Comparison of ENCODE assay signal across 8 cellular contexts in the genomic region with DNA sequence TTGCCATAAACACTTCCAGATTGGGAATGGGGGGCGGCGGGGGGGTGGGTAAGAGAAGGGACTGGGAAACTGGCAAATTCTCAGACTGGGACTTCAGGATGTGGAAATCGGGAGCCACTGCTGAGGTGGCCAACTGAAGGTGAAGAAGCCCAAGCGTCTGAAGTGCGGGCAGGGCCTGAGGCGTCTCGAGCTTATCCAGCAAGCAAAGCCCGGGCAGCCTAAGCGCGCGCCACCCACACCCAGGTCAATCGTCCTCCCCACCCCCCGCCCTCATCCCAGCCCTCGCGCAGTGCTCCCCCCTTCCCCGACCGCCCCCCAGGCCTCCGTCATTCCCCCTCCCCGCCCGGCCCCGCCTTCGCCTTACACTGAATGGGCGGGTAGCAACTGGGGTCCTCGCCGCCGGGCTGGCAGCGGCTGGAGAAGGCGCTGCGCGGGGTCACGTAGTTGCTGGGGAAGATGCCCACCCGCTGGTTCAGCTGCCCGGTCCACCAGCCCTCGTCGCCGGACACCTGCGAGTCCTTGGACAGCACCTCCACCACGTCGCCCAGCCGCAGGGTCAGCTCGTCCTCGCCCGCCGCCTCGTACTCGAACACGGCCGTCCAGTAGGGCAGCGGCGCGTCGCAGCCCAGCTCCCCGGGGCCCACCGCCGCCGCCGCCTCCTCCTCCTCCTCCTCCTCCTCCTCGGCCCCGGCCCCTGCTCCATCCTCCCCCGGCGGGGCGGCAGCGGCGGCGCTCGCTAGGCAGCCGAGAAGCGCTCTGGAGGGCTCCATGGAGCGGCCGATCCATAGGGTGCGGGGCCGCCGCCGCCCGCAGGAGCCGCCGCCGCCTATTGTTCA. TPM values are rescaled to one million over a fixed set of nuclear protein-coding genes. Genes with fewer than 3 reads are reported as not detected.
A peak's percentile ranks its signal among the peaks of the same experiment; 100 is the strongest.
DNase-seq lines count a peak whose midpoint lies in the region; ATAC-seq and TF ChIP-seq lines count a peak whose summit lies in the region.

No MANE protein-coding gene starts in this region.

- peaks cover 0 to 9% (median 4%) of the 10 kb centered on the region in 5 donors for H3K27me3 Mint-ChIP-seq in naive thymus-derived CD4-positive, alpha-beta T cell

- CTCF ChIA-PET in naive thymus-derived CD4-positive, alpha-beta T cell (lab: Charles Lee): interaction anchor here (0.6 to 2.6 kb wide), 7 partner anchors 9 to 1714 kb away, joined by 3 to 22 read pairs (median 5); partner anchors contain the start of gene PCNX1

- H4K20me1 ChIP-seq in DND-41 (ENCODE audit: insufficient read depth, low read length): peaks cover 2% of the 10 kb centered on the region; the same call in 1 of the 2 replicates
- H4K20me1 ChIP-seq in KMS-11 (ENCODE audit: insufficient read depth): no peaks in the 10 kb centered on the region

- H3K36me3 ChIP-seq in DND-41 (ENCODE audit: insufficient read depth, low read length) (no peaks in the 10 kb centered on the region; the same call in 1 of the 2 replicates), KMS-11 (ENCODE audit: insufficient read depth) (no peaks in the 10 kb centered on the region), tibial nerve (no peaks in the 10 kb centered on the region)
- no peaks in the 10 kb centered on the region for H3K36me3 ChIP-seq in effector memory CD4-positive, alpha-beta T cell (ENCODE audit: control insufficient read depth, insufficient read depth, low read length)
- no peaks in the 10 kb centered on the region for H3K36me3 ChIP-seq in naive thymus-derived CD4-positive, alpha-beta T cell (ENCODE audit: control insufficient read depth in 2 of 3, insufficient read depth in 3 of 3, low read length in 3 of 3)

- no peak for TF ChIP-seq POLR2A in tibial nerve (IDR thresholded peaks at IDR 0.05)

- H3K4me1 ChIP-seq in DND-41 (ENCODE audit: insufficient read depth, low read length) (peaks cover 24% of the 10 kb centered on the region), KMS-11 (ENCODE audit: low read depth, poor library complexity, severe bottlenecking) (no peaks in the 10 kb centered on the region), tibial nerve (peaks cover 0 to 23% (median 3%) of the 10 kb centered on the region in 4 donors)
- H3K4me1 ChIP-seq in effector memory CD4-positive, alpha-beta T cell (ENCODE audit: control insufficient read depth, insufficient read depth, low read length, poor library complexity, severe bottlenecking): no peaks in the 10 kb centered on the region
- H3K4me1 ChIP-seq in naive thymus-derived CD4-positive, alpha-beta T cell (ENCODE audit: control insufficient read depth in 2 of 2, insufficient read depth in 2 of 2, low read length in 2 of 2): peaks cover 3 to 10% of the 10 kb centered on the region in 2 donors

- H3K27ac ChIP-seq in DND-41 (ENCODE audit: low read length) (peak overlapping the region; percentile 42), KMS-11 (no peak overlapping the region), tibial nerve (peak overlapping the region in 1 of 4 donors; percentile 70)
- H3K27ac ChIP-seq in effector memory CD4-positive, alpha-beta T cell (ENCODE audit: insufficient read depth, low read length, poor library complexity, severe bottlenecking): peak overlapping the region; percentile 62
- peak overlapping the region; percentile 65 for H3K27ac ChIP-seq in naive thymus-derived CD4-positive, alpha-beta T cell (ENCODE audit: low read depth, low read length)

- TF ChIP-seq CTCF in DND-41 (IDR thresholded peaks at IDR 0.05; ENCODE audit: borderline replicate concordance, extremely low read depth, low read length, poor library complexity, severe bottlenecking) (no peak), KMS-11 (conservative IDR thresholded peaks at IDR 0.05; ENCODE audit: low read depth, low read length) (no peak), tibial nerve (IDR thresholded peaks at IDR 0.05) (no peak)

- peaks cover 0 to 2% (median 0%) of the 10 kb centered on the region in 5 donors for H3K36me3 Mint-ChIP-seq in naive thymus-derived CD4-positive, alpha-beta T cell

- H3K4me3 ChIP-seq in DND-41 (ENCODE audit: low read depth in 1 of 2, low read length in 2 of 2): peak overlapping the region; percentile 49 to 87; a peak in 3 of 4 replicates
- H3K4me3 ChIP-seq in KMS-11 (IDR thresholded peaks at IDR 0.05; ENCODE audit: insufficient read depth, low read depth, low read length): no peak overlapping the region
- H3K4me3 ChIP-seq in effector memory CD4-positive, alpha-beta T cell (ENCODE audit: insufficient read depth, low read depth, low read length, poor library complexity, severe bottlenecking): peak overlapping the region; percentile 90
- H3K4me3 ChIP-seq in naive thymus-derived CD4-positive, alpha-beta T cell (ENCODE audit: low read length): peak overlapping the region; percentile 73
- peak overlapping the region; percentile 33 to 67 (median 58) for H3K4me3 ChIP-seq in tibial nerve

- H3K4me2 ChIP-seq in DND-41 (ENCODE audit: insufficient read depth, low read length): peak overlapping the region; percentile 91
- 0 out of 2 replicates have a peak overlapping the region, but pooled peaks have one; percentile 9 for H3K4me2 ChIP-seq in KMS-11

- H3K4me3 Mint-ChIP-seq in naive thymus-derived CD4-positive, alpha-beta T cell: peak overlapping the region in 5 of 10 donors; percentile 79 to 91 (median 85)

- WGBS in tibial nerve, 2 donors: 0 to 2% methylated on average over 35 to 43 of the region's 78 CpGs

- peaks cover 0 to 2% (median 0%) of the 10 kb centered on the region in 11 donors for H3K9me3 Mint-ChIP-seq in naive thymus-derived CD4-positive, alpha-beta T cell

- H3K27me3 ChIP-seq in DND-41 (ENCODE audit: insufficient read depth, low read length, poor library complexity) (no peaks in the 10 kb centered on the region), KMS-11 (ENCODE audit: insufficient read depth, low read depth) (no peaks in the 10 kb centered on the region), tibial nerve (peaks cover 0 to 71% of the 10 kb centered on the region in 2 donors)
- H3K27me3 ChIP-seq in effector memory CD4-positive, alpha-beta T cell (replicated peaks; ENCODE audit: control insufficient read depth, insufficient read depth, low read length, poor library complexity, severe bottlenecking): no peaks in the 10 kb centered on the region
- no peaks in the 10 kb centered on the region for H3K27me3 ChIP-seq in naive thymus-derived CD4-positive, alpha-beta T cell (ENCODE audit: control insufficient read depth in 2 of 2, insufficient read depth in 2 of 2, low read length in 2 of 2)

- H3K27ac Mint-ChIP-seq in naive thymus-derived CD4-positive, alpha-beta T cell: peak overlapping the region; percentile 5 to 91 (median 75)

- H3K9me3 ChIP-seq in DND-41 (ENCODE audit: insufficient read depth, low read length, severe bottlenecking) (no peaks in the 10 kb centered on the region), tibial nerve (no peaks in the 10 kb centered on the region)
- H3K9me3 ChIP-seq in effector memory CD4-positive, alpha-beta T cell (ENCODE audit: control insufficient read depth, low read length): no peaks in the 10 kb centered on the region
- H3K9me3 ChIP-seq in naive thymus-derived CD4-positive, alpha-beta T cell (ENCODE audit: control insufficient read depth in 2 of 3, low read length in 3 of 3): no peaks in the 10 kb centered on the region

- POLR2A ChIA-PET in naive thymus-derived CD4-positive, alpha-beta T cell (lab: Charles Lee): interaction anchor here (0.6 to 1.5 kb wide), 9 partner anchors 10 to 170 kb away, joined by 3 to 5 read pairs (median 3); partner anchors contain the start of gene TTC9

- intact Hi-C loops in naive thymus-derived CD4-positive, alpha-beta T cell (cut with micrococcal nuclease): loop anchor here (1.0 to 5.0 kb wide), 12 partner anchors 9 to 1196 kb away; partner anchors contain the start of genes MED6 (in 2 of the 2), PCNX1 (in 2 of the 2), COX16 (in 1 of the 2) and SIPA1L1 (in 1 of the 2)

- no peaks in the 10 kb centered on the region for H3K79me2 ChIP-seq in DND-41 (ENCODE audit: insufficient read depth, low read length)
- no peaks in the 10 kb centered on the region for H3K79me2 ChIP-seq in KMS-11 (ENCODE audit: insufficient read depth, low read depth)

- H2AFZ ChIP-seq in DND-41 (ENCODE audit: low read depth, low read length): peak overlapping the region; percentile 81
- peak overlapping the region; percentile 56; the same call in 1 of the 2 replicates for H2AFZ ChIP-seq in KMS-11 (ENCODE audit: low read depth)

- ATAC-seq in DND-41 (ENCODE audit: insufficient read depth, low read depth) (peak; percentile 41), GM21737 (IDR thresholded peaks at IDR 0.05; ENCODE audit: unreplicated experiment) (peak; percentile 19)
- no peak for ATAC-seq in naive thymus-derived CD4-positive, alpha-beta T cell

- peak overlapping the region; percentile 71 for H3K9ac ChIP-seq in DND-41 (ENCODE audit: low read depth, low read length)
- H3K9ac ChIP-seq in KMS-11: no peak overlapping the region

- no peak for TF ChIP-seq EP300 in tibial nerve (IDR thresholded peaks at IDR 0.05)

- peaks cover 9 to 16% (median 13%) of the 10 kb centered on the region in 7 donors for H3K4me1 Mint-ChIP-seq in naive thymus-derived CD4-positive, alpha-beta T cell

- peak; percentile 64 for DNase-seq in DND-41
- DNase-seq in activated CD4-positive, alpha-beta T cell treated with anti-CD3 and anti-CD28 coated beads, Interleukin-2, amount 50 U/mL, for 4 hours: peak; percentile 18 to 26
- peak; percentile 29 to 43 (median 32) for DNase-seq in effector memory CD4-positive, alpha-beta T cell
- peak in 6 of 9 donors; percentile 19 to 55 (median 32) for DNase-seq in naive thymus-derived CD4-positive, alpha-beta T cell
- DNase-seq in tibial nerve (ENCODE audit: low spot score in 2 of 2): no peak
- no peak for DNase-seq in NCI-H128 (lab: John Stamatoyannopoulos, UW; ENCODE audit: unreplicated experiment)

RNA-seq across cellular contexts. Expression of gene MAP3K9, which starts 0.7 kb away (rescaled TPM):
- total RNA-seq in naive thymus-derived CD4-positive, alpha-beta T cell: 1 to 10 TPM; 5.1 to 7.8 (median 5.5) TPM
- 1 to 10 TPM in 1 of 2 donors, under 1 TPM in 1; 0.73 to 2.9 TPM for polyA plus RNA-seq in naive thymus-derived CD4-positive, alpha-beta T cell
- total RNA-seq in tibial nerve: 1 to 10 TPM in 1 of 4 donors, under 1 TPM in 3; 0.20 to 1.5 (median 0.59) TPM

Comparison
In these comparisons a context has a peak if more than half of its experiments do, and no peak if none do; other contexts are left out.
1. DNase-seq: peak in DND-41 (single experiment), activated CD4-positive, alpha-beta T cell treated with anti-CD3 and anti-CD28 coated beads, Interleukin-2, amount 50 U/mL, for 4 hours (2 of 2), effector memory CD4-positive, alpha-beta T cell (3 of 3) and naive thymus-derived CD4-positive, alpha-beta T cell (6 of 9); none in tibial nerve (0 of 2) and NCI-H128 (single experiment).